Comparison of ENCODE assay signal across 21 cellular contexts in genomic region chr15:78909160-78909695, GRCh38. TPM values are rescaled to one million over a fixed set of nuclear protein-coding genes. Genes with fewer than 3 reads are reported as not detected.
DNase-seq lines count a peak whose midpoint lies in the region; ATAC-seq and TF ChIP-seq lines count a peak whose summit lies in the region.
"Had no signal": no experiment of that assay in that cellular context is flagged by ENCODE, and none has a peak within 500 bp of the region (broad histone marks: within the 10 kb centered on the region; RNA-seq: fewer than 3 reads in every experiment).

No MANE protein-coding gene starts in this region.

- H3K36me3 ChIP-seq in ascending aorta: peaks cover 57 to 72% of the 10 kb centered on the region in 2 donors
- peaks cover 10 to 61% (median 14%) of the 10 kb centered on the region in 3 experiments for H3K36me3 ChIP-seq in naive thymus-derived CD4-positive, alpha-beta T cell (ENCODE audit: control insufficient read depth in 2 of 3, insufficient read depth in 3 of 3, low read length in 3 of 3)

- H3K27ac ChIP-seq in CD4-positive, alpha-beta T cell (ENCODE audit: low read depth, low read length): no peak overlapping the region
- peak overlapping the region; percentile 35 to 47 for H3K27ac ChIP-seq in ascending aorta
- no peak overlapping the region for H3K27ac ChIP-seq in naive thymus-derived CD4-positive, alpha-beta T cell (ENCODE audit: low read depth, low read length)
- H3K27ac ChIP-seq: body of pancreas, coronary artery, left ventricle myocardium inferior, psoas muscle, upper lobe of right lung had no signal

- peaks cover 7 to 52% of the 10 kb centered on the region in 2 donors for H3K4me1 ChIP-seq in ascending aorta
- H3K4me1 ChIP-seq in naive thymus-derived CD4-positive, alpha-beta T cell (ENCODE audit: control insufficient read depth in 2 of 2, insufficient read depth in 2 of 2, low read length in 2 of 2): no peaks in the 10 kb centered on the region

- peak overlapping the region; percentile 13 for H3K27ac Mint-ChIP-seq in CD4-positive, alpha-beta T cell
- H3K27ac Mint-ChIP-seq in HFFc6: peak overlapping the region; percentile 16; the same call in 1 of the 2 replicates
- peak overlapping the region in 5 of 9 donors; percentile 20 to 72 (median 56) for H3K27ac Mint-ChIP-seq in naive thymus-derived CD4-positive, alpha-beta T cell
- H3K27ac Mint-ChIP-seq: stimulated activated naive CD8-positive, alpha-beta T cell treated with anti-CD3 and anti-CD28 coated beads, Interleukin-15, amount 100 ng/mL, for 72 hours had no signal

- no peaks in the 10 kb centered on the region for H3K9me3 Mint-ChIP-seq in CD4-positive, alpha-beta T cell
- no peaks in the 10 kb centered on the region for H3K9me3 Mint-ChIP-seq in HFFc6
- peaks cover 0 to 1% (median 0%) of the 10 kb centered on the region in 11 donors for H3K9me3 Mint-ChIP-seq in naive thymus-derived CD4-positive, alpha-beta T cell
- H3K9me3 Mint-ChIP-seq: activated naive CD8-positive, alpha-beta T cell treated with anti-CD3 and anti-CD28 coated beads for 36 hours; neural crest cell; stimulated activated naive CD8-positive, alpha-beta T cell treated with anti-CD3 and anti-CD28 coated beads, Interleukin-15, amount 100 ng/mL, for 72 hours had no signal

- POLR2A ChIA-PET in CD4-positive, alpha-beta T cell (lab: Charles Lee): no interaction called here
- POLR2A ChIA-PET in naive thymus-derived CD4-positive, alpha-beta T cell (lab: Charles Lee): interaction anchor here (1.6 kb wide), 1 partner anchor 35 kb away, joined by 4 read pairs; no protein-coding TSS in a partner anchor

- CTCF ChIA-PET in CD4-positive, alpha-beta T cell (lab: Charles Lee): interaction anchor here (1.1 kb wide), 1 partner anchor 275 kb away, joined by 6 read pairs; no protein-coding TSS in a partner anchor
- CTCF ChIA-PET in naive thymus-derived CD4-positive, alpha-beta T cell (lab: Charles Lee): interaction anchor here (0.9 to 2.0 kb wide), 2 partner anchors 13 to 24 kb away, joined by 3 to 7 read pairs; no protein-coding TSS in a partner anchor

- H3K27me3 ChIP-seq in CD4-positive, alpha-beta T cell (ENCODE audit: control insufficient read depth, insufficient read depth, low read length): no peaks in the 10 kb centered on the region
- H3K27me3 ChIP-seq in ascending aorta: no peaks in the 10 kb centered on the region
- H3K27me3 ChIP-seq in naive thymus-derived CD4-positive, alpha-beta T cell (ENCODE audit: control insufficient read depth in 2 of 2, insufficient read depth in 2 of 2, low read length in 2 of 2): no peaks in the 10 kb centered on the region
- H3K27me3 ChIP-seq: body of pancreas, upper lobe of right lung had no signal

- no peak overlapping the region for H3K4me3 ChIP-seq in ascending aorta
- H3K4me3 ChIP-seq in naive thymus-derived CD4-positive, alpha-beta T cell (ENCODE audit: low read length): no peak overlapping the region
- H3K4me3 ChIP-seq: body of pancreas, coronary artery, left ventricle myocardium inferior, psoas muscle, skin epidermis, upper lobe of right lung had no signal

- peaks cover 35% of the 10 kb centered on the region for H3K4me1 Mint-ChIP-seq in CD4-positive, alpha-beta T cell (ENCODE audit: low read depth)
- peaks cover 75% of the 10 kb centered on the region for H3K4me1 Mint-ChIP-seq in HFFc6 (ENCODE audit: low read depth)
- H3K4me1 Mint-ChIP-seq in naive thymus-derived CD4-positive, alpha-beta T cell: peaks cover 5 to 37% (median 28%) of the 10 kb centered on the region in 7 donors

- no peak for ATAC-seq in CD4-positive, alpha-beta T cell (ENCODE audit: poor library complexity)
- ATAC-seq in naive thymus-derived CD4-positive, alpha-beta T cell: no peak

- no peak overlapping the region for H3K4me3 Mint-ChIP-seq in CD4-positive, alpha-beta T cell
- no peak overlapping the region for H3K4me3 Mint-ChIP-seq in HFFc6
- no peak overlapping the region for H3K4me3 Mint-ChIP-seq in naive thymus-derived CD4-positive, alpha-beta T cell
- H3K4me3 Mint-ChIP-seq: activated CD8-positive, alpha-beta T cell treated with anti-CD3 and anti-CD28 coated beads, Interleukin-2, amount 10 ng/mL, durations not matched to agents 7 days and 5 days; activated naive CD8-positive, alpha-beta T cell treated with anti-CD3 and anti-CD28 coated beads for 36 hours; stimulated activated naive CD8-positive, alpha-beta T cell treated with anti-CD3 and anti-CD28 coated beads, Interleukin-15, amount 100 ng/mL, for 72 hours had no signal

- no peak for DNase-seq in CD4-positive, alpha-beta T cell
- DNase-seq in HFFc6: no peak
- no peak for DNase-seq in ascending aorta (ENCODE audit: low spot score in 2 of 2)
- no peak for DNase-seq in naive thymus-derived CD4-positive, alpha-beta T cell
- DNase-seq in NOMO-1 (lab: John Stamatoyannopoulos, UW; ENCODE audit: unreplicated experiment in 2 of 2): no peak
- no peak for DNase-seq in T-helper 1 cell
- DNase-seq in cerebellar nuclear complex (lab: John Stamatoyannopoulos, UW): no peak
- DNase-seq in NCI-H1417 (lab: John Stamatoyannopoulos, UW): no peak
- DNase-seq: activated T-cell treated with anti-CD3 and anti-CD28 coated beads, Interleukin-2, amount 50 U/mL, for 1 hour; left ventricle myocardium inferior; psoas muscle; stimulated activated naive CD8-positive, alpha-beta T cell treated with anti-CD3 and anti-CD28 coated beads, Interleukin-15, amount 100 ng/mL, for 72 hours; T-helper 9 cell; upper lobe of right lung had no signal

- no peaks in the 10 kb centered on the region for H3K27me3 Mint-ChIP-seq in CD4-positive, alpha-beta T cell
- peaks cover 20% of the 10 kb centered on the region for H3K27me3 Mint-ChIP-seq in HFFc6 (ENCODE audit: insufficient read depth)
- H3K27me3 Mint-ChIP-seq in naive thymus-derived CD4-positive, alpha-beta T cell: no peaks in the 10 kb centered on the region
- H3K27me3 Mint-ChIP-seq: activated naive CD8-positive, alpha-beta T cell treated with anti-CD3 and anti-CD28 coated beads for 36 hours; stimulated activated naive CD8-positive, alpha-beta T cell treated with anti-CD3 and anti-CD28 coated beads, Interleukin-15, amount 100 ng/mL, for 72 hours had no signal

- intact Hi-C loops in CD4-positive, alpha-beta T cell (cut with DNase I, micrococcal nuclease): loop anchor here in 1 of 2 experiments (1.0 to 10.0 kb wide), 2 partner anchors 70 to 374 kb away; no protein-coding TSS in a partner anchor
- intact Hi-C loops in ascending aorta (cut with DNase I): loop anchor here (10.0 kb wide), 1 partner anchor 154 kb away; no protein-coding TSS in a partner anchor
- intact Hi-C loops in naive thymus-derived CD4-positive, alpha-beta T cell (cut with micrococcal nuclease): loop anchor here (1.0 to 5.0 kb wide), 3 partner anchors 37 to 275 kb away; partner anchors contain the start of gene MORF4L1 (in 1 of the 2)

- no peak for TF ChIP-seq CTCF in CD4-positive, alpha-beta T cell (IDR thresholded peaks at IDR 0.05)
- TF ChIP-seq CTCF in HFFc6 (IDR thresholded peaks at IDR 0.05) (no peak), ascending aorta (IDR thresholded peaks at IDR 0.05) (no peak)

- H3K9me3 ChIP-seq in CD4-positive, alpha-beta T cell (ENCODE audit: control insufficient read depth, low read length): no peaks in the 10 kb centered on the region
- no peaks in the 10 kb centered on the region for H3K9me3 ChIP-seq in ascending aorta
- no peaks in the 10 kb centered on the region for H3K9me3 ChIP-seq in naive thymus-derived CD4-positive, alpha-beta T cell (ENCODE audit: control insufficient read depth in 2 of 3, low read length in 3 of 3)
- H3K9me3 ChIP-seq: left ventricle myocardium inferior, psoas muscle, SK-N-SH, upper lobe of right lung had no signal

- peaks cover 94% of the 10 kb centered on the region for H3K36me3 Mint-ChIP-seq in CD4-positive, alpha-beta T cell (ENCODE audit: low read depth)
- peaks cover 51% of the 10 kb centered on the region for H3K36me3 Mint-ChIP-seq in HFFc6 (ENCODE audit: low read depth)
- peaks cover 17 to 52% (median 32%) of the 10 kb centered on the region in 5 donors for H3K36me3 Mint-ChIP-seq in naive thymus-derived CD4-positive, alpha-beta T cell

RNA-seq across cellular contexts. Expression of gene CTSH, which starts 35.6 kb away (rescaled TPM):
- total RNA-seq in CD4-positive, alpha-beta T cell: 10 to 100 TPM; 11.1 to 11.4 TPM
- total RNA-seq in HFFc6 (2021; fragmentation: NEBNext Ultra II Directional; extraction: Animal tissue kit (Norgen Biotek cat#: 25700)): under 1 TPM in 5 of 6 experiments, not detected in 1; 0.20 to 0.53 (median 0.38) TPM
- total RNA-seq in ascending aorta: 112 TPM
- total RNA-seq in naive thymus-derived CD4-positive, alpha-beta T cell: 10 to 100 TPM in 3 of 5 experiments, 1 to 10 TPM in 2; 8.4 to 98.4 (median 10.4) TPM
- 10 to 100 TPM; 11.4 to 12.2 TPM for polyA plus RNA-seq in naive thymus-derived CD4-positive, alpha-beta T cell

RNA-seq across cellular contexts. Expression of gene MORF4L1, which starts 36.5 kb away (rescaled TPM):
- total RNA-seq in CD4-positive, alpha-beta T cell: 100 to 1,000 TPM; 463 to 496 TPM
- total RNA-seq in HFFc6 (2021; fragmentation: NEBNext Ultra II Directional; extraction: Animal tissue kit (Norgen Biotek cat#: 25700)): 100 to 1,000 TPM; 346 to 512 (median 410) TPM
- total RNA-seq in ascending aorta: 108 TPM
- total RNA-seq in naive thymus-derived CD4-positive, alpha-beta T cell: 100 to 1,000 TPM; 246 to 405 (median 264) TPM
- polyA plus RNA-seq in naive thymus-derived CD4-positive, alpha-beta T cell: 100 to 1,000 TPM; 320 to 394 TPM

Comparison
In these comparisons a context has a peak if more than half of its experiments do, and no peak if none do; other contexts are left out.
1. H3K27ac ChIP-seq: peak in ascending aorta (2 of 2); none in CD4-positive, alpha-beta T cell (single experiment) and naive thymus-derived CD4-positive, alpha-beta T cell (single experiment).
2. RNA of gene CTSH, which starts 35.6 kb away (total RNA-seq): 112 TPM in ascending aorta (single experiment), 11.1 to 11.4 TPM in CD4-positive, alpha-beta T cell and 8.4 to 98.4 TPM in naive thymus-derived CD4-positive, alpha-beta T cell; 0.20 to 0.53 TPM in HFFc6; every median in the first group is over 4 times any median in the second.
3. Peak in every context shown above with its lines, with median percentiles within 50 percentile points of each other: H3K27ac Mint-ChIP-seq.